25 cellular contexts compared by ENCODE assay signal in the genomic region with DNA sequence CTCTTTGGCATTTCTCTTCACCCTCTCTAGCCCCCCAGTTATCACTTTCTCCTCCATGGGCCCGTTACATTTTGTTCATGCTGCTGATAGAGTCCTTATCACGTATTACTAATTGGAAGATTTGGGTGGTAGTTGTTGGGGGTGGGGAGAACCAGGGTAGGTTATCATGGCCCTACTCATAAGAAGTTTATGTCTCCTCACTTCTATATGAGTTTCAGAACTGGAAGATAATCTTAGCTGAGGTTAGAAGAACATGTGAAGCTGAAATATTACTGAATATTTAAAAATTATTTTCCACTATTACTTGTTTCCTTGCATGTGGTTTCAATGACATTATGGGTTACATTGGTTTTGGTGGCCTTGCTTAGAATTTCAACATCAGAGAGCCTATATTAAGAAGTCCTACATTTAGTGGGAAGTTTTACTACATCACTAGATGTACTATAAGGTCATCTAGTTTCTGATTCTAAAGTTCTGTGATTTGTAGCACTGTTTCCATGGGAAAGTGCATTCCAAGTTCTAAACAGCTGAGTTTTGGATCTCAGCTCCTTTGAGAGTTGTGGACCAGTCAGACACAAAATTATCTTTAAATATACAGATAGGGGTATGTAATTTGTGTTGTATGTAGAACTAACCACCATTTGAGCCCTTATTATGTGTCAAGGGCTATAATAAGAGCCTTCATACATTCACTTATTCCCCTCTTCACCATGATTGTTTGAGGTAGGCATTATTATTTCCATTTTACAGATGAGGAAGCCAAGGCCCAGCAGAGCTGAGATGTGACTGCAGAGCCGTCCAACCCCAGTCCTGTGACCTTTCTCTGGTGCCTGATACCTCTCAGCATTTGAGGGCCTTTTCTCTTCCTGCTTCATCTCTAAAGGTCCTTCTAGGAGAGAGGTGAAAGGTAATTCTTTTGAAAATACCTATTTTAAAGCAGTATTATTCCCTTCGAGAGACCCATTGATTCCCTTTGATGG. TPM values are rescaled to one million over a fixed set of nuclear protein-coding genes. Genes with fewer than 3 reads are reported as not detected.
DNase-seq lines count a peak whose midpoint lies in the region; ATAC-seq, FAIRE-seq and TF ChIP-seq lines count a peak whose summit lies in the region.
"Had no signal": no experiment of that assay in that cellular context is flagged by ENCODE, and none has a peak within 500 bp of the region (broad histone marks: within the 10 kb centered on the region; RNA-seq: fewer than 3 reads in every experiment).

No MANE protein-coding gene starts in this region.

- no peaks in the 10 kb centered on the region for H3K9me3 Mint-ChIP-seq in activated T-helper 1 cell treated with anti-CD3 and anti-CD28 coated beads, Interleukin-12 subunit alpha, Interleukin-12 subunit beta, Interleukin-2, Interleukin-4 antibody, amounts not matched to agents 30 ng/mL and 10 ng/mL and 1 ng/mL, durations not matched to agents 14 hours and 24 hours and 36 hours
- no peaks in the 10 kb centered on the region for H3K9me3 Mint-ChIP-seq in activated CD8-positive, alpha-beta T cell treated with anti-CD3 and anti-CD28 coated beads, Interleukin-2, amount 10 ng/mL, durations not matched to agents 7 days and 5 days (ENCODE audit: insufficient read depth)
- H3K9me3 Mint-ChIP-seq: CD4-positive, alpha-beta T cell had no signal

- TF ChIP-seq RAD21 in HepG2 (CRISPR knock-in tag; IDR thresholded peaks at IDR 0.05), result no peak

- H3K36me3 ChIP-seq in HepG2 (replicated peaks in 1 of 2; ENCODE audit: control insufficient read depth in 1 of 2, insufficient read depth in 2 of 2, low read length in 2 of 2) (peaks cover 0 to 12% of the 10 kb centered on the region in 2 experiments; a peak in 3 of 5 replicates), right lobe of liver (no peaks in the 10 kb centered on the region), muscle layer of duodenum (ENCODE audit: control insufficient read depth in 1 of 2, insufficient read depth in 2 of 2, low read length in 2 of 2) (no peaks in the 10 kb centered on the region)
- H3K36me3 ChIP-seq: BLaER1 had no signal

- no peak overlapping the region for H3K4me3 ChIP-seq in HepG2 (replicated peaks in 1 of 3; ENCODE audit: insufficient read depth in 1 of 3, low read depth in 2 of 3, low read length in 3 of 3)
- no peak overlapping the region for H3K4me3 ChIP-seq in right lobe of liver
- no peak overlapping the region for H3K4me3 ChIP-seq in muscle layer of duodenum (ENCODE audit: low read depth in 1 of 2, low read length in 2 of 2)
- H3K4me3 ChIP-seq: BLaER1 had no signal

- intact Hi-C loops in HepG2 (cut with micrococcal nuclease; ENCODE audit: unreplicated experiment), result no loop called here
- intact Hi-C loops in right lobe of liver (cut with DNase I), result no loop called here
- intact Hi-C loops in activated T-helper 1 cell treated with anti-CD3 and anti-CD28 coated beads, Interleukin-12 subunit alpha, Interleukin-12 subunit beta, Interleukin-2, Interleukin-4 antibody, amounts not matched to agents 30 ng/mL and 10 ng/mL and 1 ng/mL, durations not matched to agents 14 hours and 24 hours and 36 hours (cut with micrococcal nuclease), result no loop called here

- TF ChIP-seq EP300 in HepG2 (IDR thresholded peaks at IDR 0.05; ENCODE audit: low read depth in 2 of 2, low read length in 2 of 2) (no peak), HepG2 (CRISPR knock-in tag; IDR thresholded peaks at IDR 0.05; ENCODE audit: borderline replicate concordance) (no peak)

- TF ChIP-seq POLR2A in HepG2 (IDR thresholded peaks at IDR 0.05; ENCODE audit: insufficient read depth in 1 of 2, low read depth in 2 of 2, low read length in 2 of 2) (no peak), right lobe of liver (IDR thresholded peaks at IDR 0.05) (no peak)

- no TSS peak for BruUV-seq in HepG2 (replicated peaks; lab: Mats Ljungman, UMichigan)

- H3K27me3 Mint-ChIP-seq in activated T-helper 1 cell treated with anti-CD3 and anti-CD28 coated beads, Interleukin-12 subunit alpha, Interleukin-12 subunit beta, Interleukin-2, Interleukin-4 antibody, amounts not matched to agents 30 ng/mL and 10 ng/mL and 1 ng/mL, durations not matched to agents 14 hours and 24 hours and 36 hours (ENCODE audit: insufficient read depth), result no peaks in the 10 kb centered on the region
- peaks cover 6% of the 10 kb centered on the region for H3K27me3 Mint-ChIP-seq in activated CD8-positive, alpha-beta T cell treated with anti-CD3 and anti-CD28 coated beads, Interleukin-2, amount 10 ng/mL, durations not matched to agents 7 days and 5 days (ENCODE audit: low read depth)

- H3K4me1 Mint-ChIP-seq in activated T-helper 1 cell treated with anti-CD3 and anti-CD28 coated beads, Interleukin-12 subunit alpha, Interleukin-12 subunit beta, Interleukin-2, Interleukin-4 antibody, amounts not matched to agents 30 ng/mL and 10 ng/mL and 1 ng/mL, durations not matched to agents 14 hours and 24 hours and 36 hours (ENCODE audit: low read depth), result peaks cover 7% of the 10 kb centered on the region
- no peaks in the 10 kb centered on the region for H3K4me1 Mint-ChIP-seq in activated CD8-positive, alpha-beta T cell treated with anti-CD3 and anti-CD28 coated beads, Interleukin-2, amount 10 ng/mL, durations not matched to agents 7 days and 5 days (ENCODE audit: low read depth)

- peak overlapping the region; percentile 56 for H3K27ac Mint-ChIP-seq in activated T-helper 1 cell treated with anti-CD3 and anti-CD28 coated beads, Interleukin-12 subunit alpha, Interleukin-12 subunit beta, Interleukin-2, Interleukin-4 antibody, amounts not matched to agents 30 ng/mL and 10 ng/mL and 1 ng/mL, durations not matched to agents 14 hours and 24 hours and 36 hours
- no peak overlapping the region for H3K27ac Mint-ChIP-seq in activated CD8-positive, alpha-beta T cell treated with anti-CD3 and anti-CD28 coated beads, Interleukin-2, amount 10 ng/mL, durations not matched to agents 7 days and 5 days
- H3K27ac Mint-ChIP-seq: CD4-positive, alpha-beta T cell had no signal

- H3K4me3 Mint-ChIP-seq in activated T-helper 1 cell treated with anti-CD3 and anti-CD28 coated beads, Interleukin-12 subunit alpha, Interleukin-12 subunit beta, Interleukin-2, Interleukin-4 antibody, amounts not matched to agents 30 ng/mL and 10 ng/mL and 1 ng/mL, durations not matched to agents 14 hours and 24 hours and 36 hours, result no peak overlapping the region
- H3K4me3 Mint-ChIP-seq in activated CD8-positive, alpha-beta T cell treated with anti-CD3 and anti-CD28 coated beads, Interleukin-2, amount 10 ng/mL, durations not matched to agents 7 days and 5 days, result no peak overlapping the region
- H3K4me3 Mint-ChIP-seq: CD4-positive, alpha-beta T cell had no signal

- in situ Hi-C loops in HepG2 (cut with HindIII; ENCODE audit: extremely low pct_ligation_motif_present, low pct_unique_long_range_greater_than_20kb), result no loop called here

- H3K4me1 ChIP-seq in HepG2 (ENCODE audit: insufficient read depth, low read length), result peaks cover 64% of the 10 kb centered on the region
- H3K4me1 ChIP-seq in right lobe of liver, result no peaks in the 10 kb centered on the region
- H3K4me1 ChIP-seq in muscle layer of duodenum (ENCODE audit: control insufficient read depth in 1 of 2, insufficient read depth in 2 of 2, low read length in 2 of 2), result peaks cover 0 to 5% of the 10 kb centered on the region in 2 donors
- H3K4me1 ChIP-seq: BLaER1 had no signal

- no peak for FAIRE-seq in HepG2 (lab: Jason Lieb, UNC)
- FAIRE-seq: GM12891, GM18507, HTR-8/SVneo had no signal

- POLR2A ChIA-PET in HepG2 (lab: Yijun Ruan, JAX), result interaction anchor here (3.0 kb wide), 1 partner anchor 38 kb away, joined by 20 read pairs; a partner anchor contains a TSS
- POLR2A ChIA-PET in activated CD8-positive, alpha-beta T cell treated with anti-CD3 and anti-CD28 coated beads, Interleukin-2, amount 10 ng/mL, durations not matched to agents 7 days and 5 days (lab: Charles Lee), result no interaction called here

- DNase-seq in HepG2 (ENCODE audit: low spot score) (no peak), right lobe of liver (no peak), medulla oblongata (ENCODE audit: extremely low spot score) (no peak), T-helper 2 cell (no peak)
- no peak for DNase-seq in activated T-helper 1 cell treated with anti-CD3 and anti-CD28 coated beads, Interleukin-12 subunit alpha, Interleukin-12 subunit beta, Interleukin-2, Interleukin-4 antibody, amounts not matched to agents 30 ng/mL and 10 ng/mL and 1 ng/mL, durations not matched to agents 14 hours and 24 hours and 36 hours (ENCODE audit: low spot score)
- DNase-seq in activated CD8-positive, alpha-beta T cell treated with anti-CD3 and anti-CD28 coated beads, Interleukin-2, amount 10 ng/mL, durations not matched to agents 7 days and 5 days, result no peak
- DNase-seq: CD4-positive, alpha-beta T cell; COR-L47; DMS 273 treated with DMSO at 0.1 percent for 48 hours; DND-41; GOT3; HCEC 1CT; IMR-90; Karpas-422; NCI-H187; NCI-H446 treated with DMSO at 0.1 percent for 48 hours; NCI-H526 treated with DMSO at 0.1 percent for 48 hours; OCI-M1; SHP77 had no signal

- no peak overlapping the region for H2AFZ ChIP-seq in HepG2 (ENCODE audit: low read length)

- no peaks in the 10 kb centered on the region for H4K20me1 ChIP-seq in HepG2 (ENCODE audit: insufficient read depth, low read length)
- H4K20me1 ChIP-seq: BLaER1 had no signal

- H3K9ac ChIP-seq in HepG2 (ENCODE audit: insufficient read depth, low read depth, low read length), result no peak overlapping the region
- H3K9ac ChIP-seq: BLaER1 had no signal

- CTCF ChIA-PET in HepG2 (lab: Yijun Ruan, JAX; ENCODE audit: low intra/inter-chr PET ratio, low total read pairs), result no interaction called here
- CTCF ChIA-PET in activated CD8-positive, alpha-beta T cell treated with anti-CD3 and anti-CD28 coated beads, Interleukin-2, amount 10 ng/mL, durations not matched to agents 7 days and 5 days (lab: Charles Lee), result no interaction called here

- H3K27me3 ChIP-seq in HepG2 (ENCODE audit: control insufficient read depth in 1 of 2, insufficient read depth in 2 of 2, low read length in 2 of 2) (no peaks in the 10 kb centered on the region), right lobe of liver (no peaks in the 10 kb centered on the region), muscle layer of duodenum (ENCODE audit: low read depth, low read length) (no peaks in the 10 kb centered on the region)
- H3K27me3 ChIP-seq: BLaER1 had no signal

- H3K27ac ChIP-seq in HepG2 (ENCODE audit: extremely low read length, insufficient read depth, low read length) (peak overlapping the region; percentile 81), right lobe of liver (no peak overlapping the region), muscle layer of duodenum (ENCODE audit: low read length) (peak overlapping the region; percentile 74)
- H3K27ac ChIP-seq: BLaER1 had no signal

- peaks cover 2% of the 10 kb centered on the region for H3K36me3 Mint-ChIP-seq in activated T-helper 1 cell treated with anti-CD3 and anti-CD28 coated beads, Interleukin-12 subunit alpha, Interleukin-12 subunit beta, Interleukin-2, Interleukin-4 antibody, amounts not matched to agents 30 ng/mL and 10 ng/mL and 1 ng/mL, durations not matched to agents 14 hours and 24 hours and 36 hours (ENCODE audit: low read depth)
- H3K36me3 Mint-ChIP-seq in activated CD8-positive, alpha-beta T cell treated with anti-CD3 and anti-CD28 coated beads, Interleukin-2, amount 10 ng/mL, durations not matched to agents 7 days and 5 days (ENCODE audit: low read depth), result no peaks in the 10 kb centered on the region

- H3K4me2 ChIP-seq in HepG2 (ENCODE audit: low read depth, low read length), result no peak overlapping the region
- H3K4me2 ChIP-seq: BLaER1 had no signal

- WGBS in HepG2 (ENCODE audit: low lambda C conversion rate), result 97% methylated on average over 4 of the region's 4 CpGs
- 51% methylated on average over 4 of the region's 4 CpGs for WGBS in right lobe of liver (ENCODE audit: insufficient coverage, low coverage, low lambda C conversion rate, missing lambda C conversion rate)

- peaks cover 40% of the 10 kb centered on the region for H3K79me2 ChIP-seq in HepG2 (ENCODE audit: insufficient read depth, low read length)

- no peak for ATAC-seq in HepG2
- no peak for ATAC-seq in right lobe of liver
- no peak for ATAC-seq in activated CD8-positive, alpha-beta T cell treated with anti-CD3 and anti-CD28 coated beads, Interleukin-2, amount 10 ng/mL, durations not matched to agents 7 days and 5 days

- TF ChIP-seq CTCF in HepG2 (CRISPR knock-in tag; IDR thresholded peaks at IDR 0.05) (no peak), right lobe of liver (IDR thresholded peaks at IDR 0.05) (no peak)

- no peaks in the 10 kb centered on the region for H3K9me3 ChIP-seq in HepG2 (ENCODE audit: low read length)
- H3K9me3 ChIP-seq in right lobe of liver, result no peaks in the 10 kb centered on the region
- H3K9me3 ChIP-seq in muscle layer of duodenum (ENCODE audit: control insufficient read depth in 1 of 2, low read length in 2 of 2), result no peaks in the 10 kb centered on the region
- H3K9me3 ChIP-seq: BLaER1 had no signal

RNA-seq across cellular contexts. Expression of a gene that starts 37.0 kb away (rescaled TPM):
- 15.8 and 20.9 TPM in 2 replicates for total RNA-seq in HepG2 (2016; rRNA removed; fragmentation: Illumina TruSeq; extraction: Trizol)
- total RNA-seq in HepG2 (2016; cell fraction: cytosol; rRNA removed; fragmentation: Illumina TruSeq; extraction: Trizol; ENCODE audit: low read depth), result 4.8 and 6.0 TPM in 2 replicates
- 14.6 and 19.9 TPM in 2 replicates for total RNA-seq in HepG2 (2016; cell fraction: insoluble cytoplasmic fraction; rRNA removed; fragmentation: Illumina TruSeq; extraction: Trizol)
- 15.0 and 15.8 TPM in 2 replicates for total RNA-seq in HepG2 (2016; cell fraction: membrane; rRNA removed; fragmentation: Illumina TruSeq; extraction: Trizol)
- 22.1 and 23.7 TPM in 2 replicates for total RNA-seq in HepG2 (2016; cell fraction: nucleus; rRNA removed; fragmentation: Illumina TruSeq; extraction: Trizol)
- polyA plus RNA-seq in HepG2 (2011; rRNA removed), result 12.5 and 17.5 TPM in 2 replicates
- polyA plus RNA-seq in HepG2 (2011; cell fraction: cytosol; rRNA removed), result 8.8 and 10.8 TPM in 2 replicates
- polyA plus RNA-seq in HepG2 (2011; cell fraction: nucleus; rRNA removed), result 7.1 and 7.2 TPM in 2 replicates
- polyA plus RNA-seq in HepG2 (2012), result 10.5 and 11.6 TPM in 2 replicates
- polyA plus RNA-seq in HepG2 (2016; cell fraction: cytosol; fragmentation: Illumina TruSeq; extraction: Trizol; ENCODE audit: low read depth), result 4.0 and 4.9 TPM in 2 replicates
- polyA plus RNA-seq in HepG2 (2016; cell fraction: insoluble cytoplasmic fraction; fragmentation: Illumina TruSeq; extraction: Trizol; ENCODE audit: low read depth), result 22.2 and 24.8 TPM in 2 replicates
- 11.2 and 13.2 TPM in 2 replicates for polyA plus RNA-seq in HepG2 (2016; cell fraction: membrane; fragmentation: Illumina TruSeq; extraction: Trizol; ENCODE audit: low read depth)
- polyA plus RNA-seq in HepG2 (2016; cell fraction: nucleus; fragmentation: Illumina TruSeq; extraction: Trizol; ENCODE audit: insufficient read depth, low read depth), result 11.5 and 12.3 TPM in 2 replicates
- polyA minus RNA-seq in HepG2 (2011; rRNA and poly(A)+ RNA removed; ENCODE audit: low replicate concordance), result 0.12 and 25.9 TPM in 2 replicates
- polyA minus RNA-seq in HepG2 (2011; cell fraction: cytosol; rRNA and poly(A)+ RNA removed), result 11.4 and 11.6 TPM in 2 replicates
- 72.0 and 77.6 TPM in 2 replicates for polyA minus RNA-seq in HepG2 (2011; cell fraction: nucleus; rRNA and poly(A)+ RNA removed)
- under 1 TPM in 2 of 6 experiments, not detected in 4; 0.27 to 0.71 TPM for total RNA-seq in right lobe of liver
- 77.4 and 78.5 TPM in 2 replicates for total RNA-seq in activated T-helper 1 cell treated with anti-CD3 and anti-CD28 coated beads, Interleukin-12 subunit alpha, Interleukin-12 subunit beta, Interleukin-2, Interleukin-4 antibody, amounts not matched to agents 30 ng/mL and 10 ng/mL and 1 ng/mL, durations not matched to agents 14 hours and 24 hours and 36 hours
- under 1 TPM; 0.13 to 0.16 TPM for total RNA-seq in activated CD8-positive, alpha-beta T cell treated with anti-CD3 and anti-CD28 coated beads, Interleukin-2, amount 10 ng/mL, durations not matched to agents 7 days and 5 days
- total RNA-seq: CD4-positive, alpha-beta T cell; IMR-90; M059J had no signal
- polyA plus RNA-seq: IMR-90 had no signal

Comparison
In these comparisons a context has a peak if more than half of its experiments do, and no peak if none do; other contexts are left out.
1. H3K27ac ChIP-seq: peak in HepG2 (single experiment) and muscle layer of duodenum (single experiment); none in right lobe of liver (0 of 3).